1 cellular context compared by ENCODE assay signal in genomic region chr19:58543826-58544590, GRCh38.
TF ChIP-seq lines count a peak whose summit lies in the region.

TRIM28 (plus strand) TSS chr19:58544064; CDS start chr19:58544758, 694 bp downstream.

TF ChIP-seq in HepG2, 621 proteins besides CTCF, POLR2A, EP300 and RAD21 (continued from another document):
- TF ChIP-seq, protein P1, sequence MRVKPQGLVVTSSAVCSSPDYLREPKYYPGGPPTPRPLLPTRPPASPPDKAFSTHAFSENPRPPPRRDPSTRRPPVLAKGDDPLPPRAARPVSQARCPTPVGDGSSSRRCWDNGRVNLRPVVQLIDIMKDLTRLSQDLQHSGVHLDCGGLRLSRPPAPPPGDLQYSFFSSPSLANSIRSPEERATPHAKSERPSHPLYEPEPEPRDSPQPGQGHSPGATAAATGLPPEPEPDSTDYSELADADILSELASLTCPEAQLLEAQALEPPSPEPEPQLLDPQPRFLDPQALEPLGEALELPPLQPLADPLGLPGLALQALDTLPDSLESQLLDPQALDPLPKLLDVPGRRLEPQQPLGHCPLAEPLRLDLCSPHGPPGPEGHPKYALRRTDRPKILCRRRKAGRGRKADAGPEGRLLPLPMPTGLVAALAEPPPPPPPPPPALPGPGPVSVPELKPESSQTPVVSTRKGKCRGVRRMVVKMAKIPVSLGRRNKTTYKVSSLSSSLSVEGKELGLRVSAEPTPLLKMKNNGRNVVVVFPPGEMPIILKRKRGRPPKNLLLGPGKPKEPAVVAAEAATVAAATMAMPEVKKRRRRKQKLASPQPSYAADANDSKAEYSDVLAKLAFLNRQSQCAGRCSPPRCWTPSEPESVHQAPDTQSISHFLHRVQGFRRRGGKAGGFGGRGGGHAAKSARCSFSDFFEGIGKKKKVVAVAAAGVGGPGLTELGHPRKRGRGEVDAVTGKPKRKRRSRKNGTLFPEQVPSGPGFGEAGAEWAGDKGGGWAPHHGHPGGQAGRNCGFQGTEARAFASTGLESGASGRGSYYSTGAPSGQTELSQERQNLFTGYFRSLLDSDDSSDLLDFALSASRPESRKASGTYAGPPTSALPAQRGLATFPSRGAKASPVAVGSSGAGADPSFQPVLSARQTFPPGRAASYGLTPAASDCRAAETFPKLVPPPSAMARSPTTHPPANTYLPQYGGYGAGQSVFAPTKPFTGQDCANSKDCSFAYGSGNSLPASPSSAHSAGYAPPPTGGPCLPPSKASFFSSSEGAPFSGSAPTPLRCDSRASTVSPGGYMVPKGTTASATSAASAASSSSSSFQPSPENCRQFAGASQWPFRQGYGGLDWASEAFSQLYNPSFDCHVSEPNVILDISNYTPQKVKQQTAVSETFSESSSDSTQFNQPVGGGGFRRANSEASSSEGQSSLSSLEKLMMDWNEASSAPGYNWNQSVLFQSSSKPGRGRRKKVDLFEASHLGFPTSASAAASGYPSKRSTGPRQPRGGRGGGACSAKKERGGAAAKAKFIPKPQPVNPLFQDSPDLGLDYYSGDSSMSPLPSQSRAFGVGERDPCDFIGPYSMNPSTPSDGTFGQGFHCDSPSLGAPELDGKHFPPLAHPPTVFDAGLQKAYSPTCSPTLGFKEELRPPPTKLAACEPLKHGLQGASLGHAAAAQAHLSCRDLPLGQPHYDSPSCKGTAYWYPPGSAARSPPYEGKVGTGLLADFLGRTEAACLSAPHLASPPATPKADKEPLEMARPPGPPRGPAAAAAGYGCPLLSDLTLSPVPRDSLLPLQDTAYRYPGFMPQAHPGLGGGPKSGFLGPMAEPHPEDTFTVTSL (CRISPR knock-in tag; IDR thresholded peaks at IDR 0.05; ENCODE audit: borderline replicate concordance), result no peak
- TF ChIP-seq, protein P2, sequence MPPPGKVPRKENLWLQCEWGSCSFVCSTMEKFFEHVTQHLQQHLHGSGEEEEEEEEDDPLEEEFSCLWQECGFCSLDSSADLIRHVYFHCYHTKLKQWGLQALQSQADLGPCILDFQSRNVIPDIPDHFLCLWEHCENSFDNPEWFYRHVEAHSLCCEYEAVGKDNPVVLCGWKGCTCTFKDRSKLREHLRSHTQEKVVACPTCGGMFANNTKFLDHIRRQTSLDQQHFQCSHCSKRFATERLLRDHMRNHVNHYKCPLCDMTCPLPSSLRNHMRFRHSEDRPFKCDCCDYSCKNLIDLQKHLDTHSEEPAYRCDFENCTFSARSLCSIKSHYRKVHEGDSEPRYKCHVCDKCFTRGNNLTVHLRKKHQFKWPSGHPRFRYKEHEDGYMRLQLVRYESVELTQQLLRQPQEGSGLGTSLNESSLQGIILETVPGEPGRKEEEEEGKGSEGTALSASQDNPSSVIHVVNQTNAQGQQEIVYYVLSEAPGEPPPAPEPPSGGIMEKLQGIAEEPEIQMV (CRISPR knock-in tag; IDR thresholded peaks at IDR 0.05; ENCODE audit: low read depth), result no peak
- TF ChIP-seq GABPB1 (CRISPR knock-in tag; IDR thresholded peaks at IDR 0.05) (peak; percentile 68; the same call in 1 of the 2 replicates), BCLAF1 (IDR thresholded peaks at IDR 0.05) (no peak), ASH2L (IDR thresholded peaks at IDR 0.05; ENCODE audit: insufficient read length, low read depth, low read length) (peak; percentile 63), ARNT (IDR thresholded peaks at IDR 0.05) (no peak), SALL1 (CRISPR knock-in tag; IDR thresholded peaks at IDR 0.05) (peak; percentile 50; the same call in 1 of the 2 replicates), SOX6 (IDR thresholded peaks at IDR 0.05) (no peak), SOX6 (CRISPR knock-in tag; IDR thresholded peaks at IDR 0.05) (peak; percentile 53; the same call in 1 of the 2 replicates), SATB2 (CRISPR knock-in tag; IDR thresholded peaks at IDR 0.05) (no peak), NONO (IDR thresholded peaks at IDR 0.05) (no peak), NONO (CRISPR knock-in tag; conservative IDR thresholded peaks at IDR 0.05) (peak; percentile 85), WIZ (CRISPR knock-in tag; IDR thresholded peaks at IDR 0.05) (no peak), DNMT3B (CRISPR knock-in tag; conservative IDR thresholded peaks at IDR 0.05) (no peak; the same call in 1 of the 2 replicates), SMAD9 (CRISPR knock-in tag; IDR thresholded peaks at IDR 0.05) (no peak), XRCC5 (optimal IDR thresholded peaks at IDR 0.05; ENCODE audit: low read length) (no peak), ONECUT2 (CRISPR knock-in tag; IDR thresholded peaks at IDR 0.05) (0 out of 2 replicates have a peak, but pooled peaks have one; percentile 45), KDM5A (IDR thresholded peaks at IDR 0.05; ENCODE audit: borderline replicate concordance, low read length) (peak; percentile 30; the same call in 1 of the 2 replicates), TBX2 (CRISPR knock-in tag; IDR thresholded peaks at IDR 0.05; ENCODE audit: borderline replicate concordance) (peak; percentile 16; the same call in 1 of the 2 replicates), ZNF644 (CRISPR knock-in tag; IDR thresholded peaks at IDR 0.05; ENCODE audit: low read depth) (no peak), ZBTB1 (CRISPR knock-in tag; IDR thresholded peaks at IDR 0.05; ENCODE audit: borderline replicate concordance) (no peak), TERF1 (CRISPR knock-in tag; IDR thresholded peaks at IDR 0.05) (no peak), ZNF543 (CRISPR knock-in tag; IDR thresholded peaks at IDR 0.05) (peak; percentile 66; the same call in 1 of the 2 replicates), CCDC6 (CRISPR knock-in tag; IDR thresholded peaks at IDR 0.05) (peak; percentile 62; the same call in 1 of the 2 replicates), RBM39 (IDR thresholded peaks at IDR 0.05; ENCODE audit: low read depth, low read length, poor library complexity, severe bottlenecking) (no peak), ZNF770 (CRISPR knock-in tag; IDR thresholded peaks at IDR 0.05) (0 out of 2 replicates have a peak, but pooled peaks have one; percentile 18), ZNF563 (CRISPR knock-in tag; IDR thresholded peaks at IDR 0.05) (peak; percentile 61; the same call in 1 of the 2 replicates)
- TF ChIP-seq, protein P3, sequence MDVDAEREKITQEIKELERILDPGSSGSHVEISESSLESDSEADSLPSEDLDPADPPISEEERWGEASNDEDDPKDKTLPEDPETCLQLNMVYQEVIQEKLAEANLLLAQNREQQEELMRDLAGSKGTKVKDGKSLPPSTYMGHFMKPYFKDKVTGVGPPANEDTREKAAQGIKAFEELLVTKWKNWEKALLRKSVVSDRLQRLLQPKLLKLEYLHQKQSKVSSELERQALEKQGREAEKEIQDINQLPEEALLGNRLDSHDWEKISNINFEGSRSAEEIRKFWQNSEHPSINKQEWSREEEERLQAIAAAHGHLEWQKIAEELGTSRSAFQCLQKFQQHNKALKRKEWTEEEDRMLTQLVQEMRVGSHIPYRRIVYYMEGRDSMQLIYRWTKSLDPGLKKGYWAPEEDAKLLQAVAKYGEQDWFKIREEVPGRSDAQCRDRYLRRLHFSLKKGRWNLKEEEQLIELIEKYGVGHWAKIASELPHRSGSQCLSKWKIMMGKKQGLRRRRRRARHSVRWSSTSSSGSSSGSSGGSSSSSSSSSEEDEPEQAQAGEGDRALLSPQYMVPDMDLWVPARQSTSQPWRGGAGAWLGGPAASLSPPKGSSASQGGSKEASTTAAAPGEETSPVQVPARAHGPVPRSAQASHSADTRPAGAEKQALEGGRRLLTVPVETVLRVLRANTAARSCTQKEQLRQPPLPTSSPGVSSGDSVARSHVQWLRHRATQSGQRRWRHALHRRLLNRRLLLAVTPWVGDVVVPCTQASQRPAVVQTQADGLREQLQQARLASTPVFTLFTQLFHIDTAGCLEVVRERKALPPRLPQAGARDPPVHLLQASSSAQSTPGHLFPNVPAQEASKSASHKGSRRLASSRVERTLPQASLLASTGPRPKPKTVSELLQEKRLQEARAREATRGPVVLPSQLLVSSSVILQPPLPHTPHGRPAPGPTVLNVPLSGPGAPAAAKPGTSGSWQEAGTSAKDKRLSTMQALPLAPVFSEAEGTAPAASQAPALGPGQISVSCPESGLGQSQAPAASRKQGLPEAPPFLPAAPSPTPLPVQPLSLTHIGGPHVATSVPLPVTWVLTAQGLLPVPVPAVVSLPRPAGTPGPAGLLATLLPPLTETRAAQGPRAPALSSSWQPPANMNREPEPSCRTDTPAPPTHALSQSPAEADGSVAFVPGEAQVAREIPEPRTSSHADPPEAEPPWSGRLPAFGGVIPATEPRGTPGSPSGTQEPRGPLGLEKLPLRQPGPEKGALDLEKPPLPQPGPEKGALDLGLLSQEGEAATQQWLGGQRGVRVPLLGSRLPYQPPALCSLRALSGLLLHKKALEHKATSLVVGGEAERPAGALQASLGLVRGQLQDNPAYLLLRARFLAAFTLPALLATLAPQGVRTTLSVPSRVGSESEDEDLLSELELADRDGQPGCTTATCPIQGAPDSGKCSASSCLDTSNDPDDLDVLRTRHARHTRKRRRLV (CRISPR knock-in tag; IDR thresholded peaks at IDR 0.05), result no peak
- TF ChIP-seq, protein P4, sequence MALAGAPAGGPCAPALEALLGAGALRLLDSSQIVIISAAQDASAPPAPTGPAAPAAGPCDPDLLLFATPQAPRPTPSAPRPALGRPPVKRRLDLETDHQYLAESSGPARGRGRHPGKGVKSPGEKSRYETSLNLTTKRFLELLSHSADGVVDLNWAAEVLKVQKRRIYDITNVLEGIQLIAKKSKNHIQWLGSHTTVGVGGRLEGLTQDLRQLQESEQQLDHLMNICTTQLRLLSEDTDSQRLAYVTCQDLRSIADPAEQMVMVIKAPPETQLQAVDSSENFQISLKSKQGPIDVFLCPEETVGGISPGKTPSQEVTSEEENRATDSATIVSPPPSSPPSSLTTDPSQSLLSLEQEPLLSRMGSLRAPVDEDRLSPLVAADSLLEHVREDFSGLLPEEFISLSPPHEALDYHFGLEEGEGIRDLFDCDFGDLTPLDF (CRISPR knock-in tag; IDR thresholded peaks at IDR 0.05), result peak; percentile 71
